In the genomic region with DNA sequence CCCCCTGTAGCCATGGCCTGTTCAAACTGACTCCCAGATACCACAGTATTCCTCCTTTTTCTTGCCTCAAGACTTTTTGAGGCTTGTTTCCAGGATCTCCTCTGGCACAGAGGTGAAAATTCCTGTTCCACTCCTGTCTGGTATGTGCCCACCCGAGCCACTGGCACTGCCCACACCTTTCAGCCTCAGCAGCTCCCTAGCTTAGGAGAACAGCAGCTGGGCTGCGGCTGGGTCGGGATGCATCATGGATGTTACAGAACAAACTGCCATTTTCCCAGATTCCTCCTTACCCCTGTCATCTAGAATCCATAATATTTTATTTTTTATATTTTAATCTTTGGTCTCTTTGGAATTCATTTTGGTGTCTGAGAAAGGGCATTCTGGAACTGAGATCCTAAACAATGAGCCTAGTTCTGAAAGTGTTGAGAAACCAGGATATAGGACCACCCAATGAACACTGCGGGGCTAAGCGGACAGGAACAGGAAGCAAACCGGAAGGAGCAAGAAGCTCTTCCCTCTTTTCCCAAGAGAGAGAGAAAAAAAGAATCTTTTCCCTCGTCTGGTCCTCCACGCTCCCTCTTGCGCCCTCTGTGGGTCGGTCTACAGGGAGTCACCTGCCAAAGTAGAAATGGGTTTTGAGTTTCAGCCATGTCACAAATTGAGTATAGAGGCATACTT, we compare ENCODE assay signal across 8 cellular contexts. TPM values are rescaled to one million over a fixed set of nuclear protein-coding genes. Genes with fewer than 3 reads are reported as not detected.
DNase-seq lines count a peak whose midpoint lies in the region; ATAC-seq, FAIRE-seq and TF ChIP-seq lines count a peak whose summit lies in the region.

No MANE protein-coding gene starts in this region.

- H3K9me3 Mint-ChIP-seq in activated naive CD4-positive, alpha-beta T cell treated with anti-CD3 and anti-CD28 coated beads for 36 hours, result no peaks in the 10 kb centered on the region
- H3K9me3 Mint-ChIP-seq in glutamatergic neuron (ENCODE audit: unreplicated experiment), result peaks cover under 1% of the 10 kb centered on the region

- peak; percentile 73 to 85 for DNase-seq in Kasumi-1 (lab: John Stamatoyannopoulos, UW)
- peak; percentile 89 to 95 for DNase-seq in SJCRH30
- peak; percentile 86 for DNase-seq in activated naive CD4-positive, alpha-beta T cell treated with anti-CD3 and anti-CD28 coated beads for 36 hours
- peak; percentile 89 for DNase-seq in glutamatergic neuron
- DNase-seq in posterior vena cava (ENCODE audit: low spot score), result peak; percentile 95
- peak; percentile 87 for DNase-seq in urothelium cell line (ENCODE audit: low spot score)

- no peaks in the 10 kb centered on the region for H3K36me3 ChIP-seq in DOHH2 (ENCODE audit: control insufficient read depth, low read length)
- H3K36me3 ChIP-seq in SJCRH30, result no peaks in the 10 kb centered on the region

- no peak for ATAC-seq in GM19023 (IDR thresholded peaks at IDR 0.05; ENCODE audit: unreplicated experiment)

- H3K27ac Mint-ChIP-seq in activated naive CD4-positive, alpha-beta T cell treated with anti-CD3 and anti-CD28 coated beads for 36 hours, result no peak overlapping the region
- no peak overlapping the region for H3K27ac Mint-ChIP-seq in glutamatergic neuron (ENCODE audit: unreplicated experiment)

- 0 out of 2 replicates have a peak, but pooled peaks cover 5% of the 10 kb centered on the region for H3F3A ChIP-seq in DOHH2 (ENCODE audit: control insufficient read depth, insufficient read depth)

- H3K27me3 ChIP-seq in DOHH2 (ENCODE audit: control insufficient read depth, low read length) (no peaks in the 10 kb centered on the region), SJCRH30 (no peaks in the 10 kb centered on the region)

- H4K20me1 ChIP-seq in DOHH2 (ENCODE audit: control insufficient read depth, insufficient read depth, low read depth, low read length), result no peaks in the 10 kb centered on the region

- H3K4me3 Mint-ChIP-seq in activated naive CD4-positive, alpha-beta T cell treated with anti-CD3 and anti-CD28 coated beads for 36 hours, result no peak overlapping the region
- H3K4me3 Mint-ChIP-seq in glutamatergic neuron (ENCODE audit: unreplicated experiment), result peak overlapping the region; percentile 72

- CTCF ChIA-PET in activated naive CD4-positive, alpha-beta T cell treated with anti-CD3 and anti-CD28 coated beads for 36 hours (lab: Charles Lee), result interaction anchor here (0.6 to 9.1 kb wide), 30 partner anchors 8 to 1421 kb away, joined by 3 to 167 read pairs (median 4); a partner anchor contains a TSS

- intact Hi-C loops in activated naive CD4-positive, alpha-beta T cell treated with anti-CD3 and anti-CD28 coated beads for 36 hours (cut with micrococcal nuclease), result loop anchor here (1.0 kb wide), 1 partner anchor 42 kb away; no protein-coding TSS in a partner anchor
- intact Hi-C loops in posterior vena cava (cut with DNase I), result loop anchor here in 1 of 2 donors (2.0 kb wide), 1 partner anchor 43 kb away; no protein-coding TSS in a partner anchor

- peaks cover 60% of the 10 kb centered on the region for H3K4me1 Mint-ChIP-seq in activated naive CD4-positive, alpha-beta T cell treated with anti-CD3 and anti-CD28 coated beads for 36 hours (ENCODE audit: low read depth)
- no peaks in the 10 kb centered on the region for H3K4me1 Mint-ChIP-seq in glutamatergic neuron (ENCODE audit: low read depth, unreplicated experiment)

- H3K4me2 ChIP-seq in DOHH2 (ENCODE audit: low read length), result peak overlapping the region; percentile 35

- H3K9me3 ChIP-seq in DOHH2 (ENCODE audit: control insufficient read depth, insufficient read depth, low read length) (no peaks in the 10 kb centered on the region), SJCRH30 (replicated peaks) (no peaks in the 10 kb centered on the region)

- peaks cover 25% of the 10 kb centered on the region for H3K4me1 ChIP-seq in DOHH2 (ENCODE audit: control insufficient read depth, low read length)
- peaks cover 4% of the 10 kb centered on the region; the same call in 1 of the 2 replicates for H3K4me1 ChIP-seq in SJCRH30

- peak; percentile 48 for FAIRE-seq in urothelium cell line (lab: Jason Lieb, UNC)

- H3K4me3 ChIP-seq in DOHH2 (ENCODE audit: low read length), result peak overlapping the region; percentile 30
- peak overlapping the region; percentile 35 for H3K4me3 ChIP-seq in SJCRH30

- no peaks in the 10 kb centered on the region for H3K79me2 ChIP-seq in DOHH2 (ENCODE audit: control insufficient read depth, low read length)

- H3K27me3 Mint-ChIP-seq in activated naive CD4-positive, alpha-beta T cell treated with anti-CD3 and anti-CD28 coated beads for 36 hours (ENCODE audit: low read depth), result no peaks in the 10 kb centered on the region
- peaks cover 5% of the 10 kb centered on the region for H3K27me3 Mint-ChIP-seq in glutamatergic neuron (ENCODE audit: unreplicated experiment)

- H3K36me3 Mint-ChIP-seq in activated naive CD4-positive, alpha-beta T cell treated with anti-CD3 and anti-CD28 coated beads for 36 hours (ENCODE audit: low read depth), result no peaks in the 10 kb centered on the region
- peaks cover 5% of the 10 kb centered on the region for H3K36me3 Mint-ChIP-seq in glutamatergic neuron (ENCODE audit: unreplicated experiment)

- H3K27ac ChIP-seq in DOHH2 (ENCODE audit: low read depth, low read length) (no peak overlapping the region), SJCRH30 (peak overlapping the region; percentile 11; the same call in 1 of the 2 replicates)

- TF ChIP-seq CTCF in DOHH2 (IDR thresholded peaks at IDR 0.05; ENCODE audit: low read depth, low read length, poor library complexity, severe bottlenecking) (peak; percentile 86), glutamatergic neuron (IDR thresholded peaks at IDR 0.05; ENCODE audit: partially characterized antibody, unreplicated experiment) (peak; percentile 72)

- no peaks in the 10 kb centered on the region for H3K9me2 ChIP-seq in DOHH2 (replicated peaks; ENCODE audit: control insufficient read depth, low read length)

RNA-seq across cellular contexts. Expression of a gene that starts 12.5 kb away (rescaled TPM):
- total RNA-seq in SJCRH30 (2014; rRNA removed; shearing (Covaris generic)), result not detected in 2 replicates
- not detected for total RNA-seq in activated naive CD4-positive, alpha-beta T cell treated with anti-CD3 and anti-CD28 coated beads for 36 hours
- total RNA-seq in glutamatergic neuron (ENCODE audit: unreplicated experiment) (not detected), posterior vena cava (not detected)

RNA-seq across cellular contexts. Expression of a gene that starts 36.2 kb away (rescaled TPM):
- 0.12 and 0.18 TPM in 2 replicates for total RNA-seq in SJCRH30 (2014; rRNA removed; shearing (Covaris generic))
- total RNA-seq in activated naive CD4-positive, alpha-beta T cell treated with anti-CD3 and anti-CD28 coated beads for 36 hours, result not detected
- total RNA-seq in glutamatergic neuron (ENCODE audit: unreplicated experiment) (not detected), posterior vena cava (1 to 10 TPM; 2.5 to 4.0 TPM)

RNA-seq across cellular contexts. Expression of a gene that starts 39.5 kb away (rescaled TPM):
- 0.48 TPM in 1 of 2 replicates, not detected in the other for total RNA-seq in SJCRH30 (2014; rRNA removed; shearing (Covaris generic))
- not detected for total RNA-seq in activated naive CD4-positive, alpha-beta T cell treated with anti-CD3 and anti-CD28 coated beads for 36 hours
- not detected for total RNA-seq in glutamatergic neuron (ENCODE audit: unreplicated experiment)
- 10 to 100 TPM in 1 of 2 donors, 1 to 10 TPM in 1; 4.8 to 20.1 TPM for total RNA-seq in posterior vena cava
